16 cellular contexts compared by ENCODE assay signal in the genomic region with DNA sequence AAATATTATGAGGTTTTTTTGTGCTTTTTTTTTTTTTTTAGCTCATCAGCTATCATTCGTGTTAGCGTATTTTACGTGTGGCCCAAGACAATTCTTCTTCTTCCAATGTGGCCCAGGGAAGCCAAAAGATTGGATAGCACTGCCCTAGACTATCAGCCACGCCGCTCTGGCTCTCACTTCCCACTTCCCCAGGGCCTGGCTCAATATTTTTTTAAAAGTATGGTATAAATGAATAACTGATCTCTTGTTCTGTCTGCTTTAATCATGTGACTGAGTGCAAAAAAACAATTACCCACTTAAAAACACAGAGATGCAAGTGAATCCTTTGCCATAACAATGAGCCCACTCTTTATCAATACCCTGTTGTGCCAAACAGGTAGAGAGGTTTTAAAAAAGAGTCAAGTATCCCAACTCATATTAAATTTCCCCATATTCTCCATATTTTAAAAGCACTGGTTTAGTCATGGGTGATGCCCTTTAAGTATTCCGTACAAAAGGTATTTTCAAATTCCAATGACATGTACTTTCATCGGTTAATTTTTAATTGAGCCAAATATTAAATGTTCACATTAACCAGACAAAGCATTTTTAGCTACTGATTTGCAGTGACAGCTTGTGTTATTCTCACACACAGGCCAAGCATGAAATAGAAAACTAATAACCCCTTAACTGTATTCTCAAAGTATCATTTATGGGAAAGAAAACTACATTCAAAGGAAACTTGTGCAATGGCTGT. TPM values are rescaled to one million over a fixed set of nuclear protein-coding genes. Genes with fewer than 3 reads are reported as not detected.
DNase-seq lines count a peak whose midpoint lies in the region; ATAC-seq and TF ChIP-seq lines count a peak whose summit lies in the region.
"Had no signal": no experiment of that assay in that cellular context is flagged by ENCODE, and none has a peak within 500 bp of the region (broad histone marks: within the 10 kb centered on the region; RNA-seq: fewer than 3 reads in every experiment).

No MANE protein-coding gene starts in this region.

- no peaks in the 10 kb centered on the region for H3K9me3 Mint-ChIP-seq in activated CD4-positive, alpha-beta memory T cell treated with anti-CD3 and anti-CD28 coated beads for 36 hours
- no peaks in the 10 kb centered on the region for H3K9me3 Mint-ChIP-seq in activated CD4-positive, alpha-beta memory T cell treated with anti-CD3 and anti-CD28 coated beads, Interleukin-2, amount 10 ng/mL, durations not matched to agents 7 days and 5 days
- no peaks in the 10 kb centered on the region for H3K9me3 Mint-ChIP-seq in effector memory CD8-positive, alpha-beta T cell
- H3K9me3 Mint-ChIP-seq: neural crest cell had no signal

- H3K79me2 ChIP-seq in KMS-11 (ENCODE audit: insufficient read depth, low read depth) = peaks cover 84% of the 10 kb centered on the region

- H3K4me1 Mint-ChIP-seq in activated CD4-positive, alpha-beta memory T cell treated with anti-CD3 and anti-CD28 coated beads for 36 hours (ENCODE audit: low read depth) = peaks cover 87% of the 10 kb centered on the region
- H3K4me1 Mint-ChIP-seq in activated CD4-positive, alpha-beta memory T cell treated with anti-CD3 and anti-CD28 coated beads, Interleukin-2, amount 10 ng/mL, durations not matched to agents 7 days and 5 days = peaks cover 84% of the 10 kb centered on the region
- H3K4me1 Mint-ChIP-seq in effector memory CD8-positive, alpha-beta T cell (ENCODE audit: low read depth in 2 of 2) = peaks cover 62 to 74% of the 10 kb centered on the region in 2 donors

- no peak overlapping the region for H3K4me3 ChIP-seq in KMS-11 (IDR thresholded peaks at IDR 0.05; ENCODE audit: insufficient read depth, low read depth, low read length)
- no peak overlapping the region for H3K4me3 ChIP-seq in sigmoid colon
- H3K4me3 ChIP-seq: A549 had no signal

- H3K4me1 ChIP-seq in KMS-11 (ENCODE audit: low read depth, poor library complexity, severe bottlenecking) (peaks cover 84% of the 10 kb centered on the region), sigmoid colon (peaks cover 0 to 34% (median 18%) of the 10 kb centered on the region in 4 donors)
- H3K4me1 ChIP-seq: A549, Caco-2 had no signal

- H3K4me2 ChIP-seq in KMS-11 = peak overlapping the region; percentile 14; the same call in 1 of the 2 replicates
- H3K4me2 ChIP-seq: A549 had no signal

- no peak overlapping the region for H3K4me3 Mint-ChIP-seq in activated CD4-positive, alpha-beta memory T cell treated with anti-CD3 and anti-CD28 coated beads for 36 hours
- H3K4me3 Mint-ChIP-seq in activated CD4-positive, alpha-beta memory T cell treated with anti-CD3 and anti-CD28 coated beads, Interleukin-2, amount 10 ng/mL, durations not matched to agents 7 days and 5 days = no peak overlapping the region
- H3K4me3 Mint-ChIP-seq in effector memory CD8-positive, alpha-beta T cell = no peak overlapping the region
- H3K4me3 Mint-ChIP-seq: neural crest cell had no signal

- H3K27me3 Mint-ChIP-seq in activated CD4-positive, alpha-beta memory T cell treated with anti-CD3 and anti-CD28 coated beads for 36 hours = no peaks in the 10 kb centered on the region
- no peaks in the 10 kb centered on the region for H3K27me3 Mint-ChIP-seq in activated CD4-positive, alpha-beta memory T cell treated with anti-CD3 and anti-CD28 coated beads, Interleukin-2, amount 10 ng/mL, durations not matched to agents 7 days and 5 days
- H3K27me3 Mint-ChIP-seq in effector memory CD8-positive, alpha-beta T cell = no peaks in the 10 kb centered on the region

- WGBS in sigmoid colon, 2 donors = 93 to 95% methylated on average over 7 of the region's 7 CpGs

- DNase-seq in activated CD4-positive, alpha-beta memory T cell treated with anti-CD3 and anti-CD28 coated beads for 36 hours = no peak
- DNase-seq in activated CD4-positive, alpha-beta memory T cell treated with anti-CD3 and anti-CD28 coated beads, Interleukin-2, amount 10 ng/mL, durations not matched to agents 7 days and 5 days = no peak
- DNase-seq in effector memory CD8-positive, alpha-beta T cell = no peak
- no peak for DNase-seq in sigmoid colon
- DNase-seq in NOMO-1 treated with DMSO at 0.1 percent for 48 hours (lab: John Stamatoyannopoulos, UW; ENCODE audit: unreplicated experiment) = no peak
- DNase-seq in NCI-H524 treated with DMSO at 0.1 percent for 48 hours (lab: John Stamatoyannopoulos, UW) = no peak
- DNase-seq in NCI-H2081 (lab: John Stamatoyannopoulos, UW) = no peak
- DNase-seq: Caco-2, erythroblast, GF-D8, NCI-H1092, NCI-H526, RPMI8226 had no signal

- intact Hi-C loops in activated CD4-positive, alpha-beta memory T cell treated with anti-CD3 and anti-CD28 coated beads for 36 hours (cut with micrococcal nuclease) = no loop called here
- intact Hi-C loops in sigmoid colon (cut with DNase I) = no loop called here

- peaks cover 23% of the 10 kb centered on the region for H3K36me3 Mint-ChIP-seq in activated CD4-positive, alpha-beta memory T cell treated with anti-CD3 and anti-CD28 coated beads for 36 hours
- H3K36me3 Mint-ChIP-seq in activated CD4-positive, alpha-beta memory T cell treated with anti-CD3 and anti-CD28 coated beads, Interleukin-2, amount 10 ng/mL, durations not matched to agents 7 days and 5 days (ENCODE audit: low read depth) = peaks cover 74% of the 10 kb centered on the region
- peaks cover 16% of the 10 kb centered on the region for H3K36me3 Mint-ChIP-seq in effector memory CD8-positive, alpha-beta T cell (ENCODE audit: insufficient read depth)

- H3K27ac Mint-ChIP-seq in activated CD4-positive, alpha-beta memory T cell treated with anti-CD3 and anti-CD28 coated beads for 36 hours = peak overlapping the region; percentile 5
- H3K27ac Mint-ChIP-seq in activated CD4-positive, alpha-beta memory T cell treated with anti-CD3 and anti-CD28 coated beads, Interleukin-2, amount 10 ng/mL, durations not matched to agents 7 days and 5 days = no peak overlapping the region
- H3K27ac Mint-ChIP-seq in effector memory CD8-positive, alpha-beta T cell = peak overlapping the region; percentile 47 to 68

- no peak for TF ChIP-seq POLR2A in sigmoid colon (IDR thresholded peaks at IDR 0.05)

- CTCF ChIA-PET in activated CD4-positive, alpha-beta memory T cell treated with anti-CD3 and anti-CD28 coated beads for 36 hours (lab: Charles Lee) = interaction anchor here (5.5 kb wide), 1 partner anchor 11 kb away, joined by 32 read pairs; no protein-coding TSS in a partner anchor
- CTCF ChIA-PET in activated CD4-positive, alpha-beta memory T cell treated with anti-CD3 and anti-CD28 coated beads, Interleukin-2, amount 10 ng/mL, durations not matched to agents 7 days and 5 days (lab: Charles Lee) = interaction anchor here (0.9 to 1.7 kb wide), 4 partner anchors 8 to 176 kb away, joined by 3 to 6 read pairs (median 4); no protein-coding TSS in a partner anchor

- H3K27me3 ChIP-seq in KMS-11 (ENCODE audit: insufficient read depth, low read depth) = no peaks in the 10 kb centered on the region
- H3K27me3 ChIP-seq in sigmoid colon = no peaks in the 10 kb centered on the region

- H3K36me3 ChIP-seq in KMS-11 (ENCODE audit: insufficient read depth) = no peaks in the 10 kb centered on the region
- H3K36me3 ChIP-seq in sigmoid colon = no peaks in the 10 kb centered on the region

- H3K9me3 ChIP-seq in sigmoid colon = no peaks in the 10 kb centered on the region
- H3K9me3 ChIP-seq: A549, Caco-2 had no signal

- TF ChIP-seq CTCF in KMS-11 (conservative IDR thresholded peaks at IDR 0.05; ENCODE audit: low read depth, low read length) (no peak), sigmoid colon (IDR thresholded peaks at IDR 0.05) (no peak)

- no peak overlapping the region for H3K9ac ChIP-seq in KMS-11

- TF ChIP-seq EP300 in sigmoid colon (IDR thresholded peaks at IDR 0.05) = no peak

- POLR2A ChIA-PET in activated CD4-positive, alpha-beta memory T cell treated with anti-CD3 and anti-CD28 coated beads for 36 hours (lab: Charles Lee) = interaction anchor here (2.0 kb wide), 1 partner anchor 10 kb away, joined by 7 read pairs; no protein-coding TSS in a partner anchor
- POLR2A ChIA-PET in activated CD4-positive, alpha-beta memory T cell treated with anti-CD3 and anti-CD28 coated beads, Interleukin-2, amount 10 ng/mL, durations not matched to agents 7 days and 5 days (lab: Charles Lee) = interaction anchor here (0.6 to 13.7 kb wide), 4 partner anchors 8 to 145 kb away, joined by 3 to 112 read pairs (median 4); a partner anchor contains a TSS

- no peak overlapping the region for H2AFZ ChIP-seq in KMS-11 (ENCODE audit: low read depth)

- no peak for ATAC-seq in effector memory CD8-positive, alpha-beta T cell (replicated peaks)
- ATAC-seq: A549 had no signal

- H3K27ac ChIP-seq in KMS-11 (0 out of 2 replicates have a peak overlapping the region, but pooled peaks have one; percentile 7), sigmoid colon (peak overlapping the region; percentile 12 to 27 (median 23))
- H3K27ac ChIP-seq: A549 had no signal

- no peaks in the 10 kb centered on the region for H4K20me1 ChIP-seq in KMS-11 (ENCODE audit: insufficient read depth)

RNA-seq across cellular contexts. Expression of a gene that starts 12.6 kb away (rescaled TPM):
- 10 to 100 TPM; 66.9 to 67.9 TPM for total RNA-seq in activated CD4-positive, alpha-beta memory T cell treated with anti-CD3 and anti-CD28 coated beads for 36 hours
- total RNA-seq in activated CD4-positive, alpha-beta memory T cell treated with anti-CD3 and anti-CD28 coated beads, Interleukin-2, amount 10 ng/mL, durations not matched to agents 7 days and 5 days = 100 to 1,000 TPM; 102 to 109 TPM
- 10 to 100 TPM; 11.3 to 25.7 (median 18.1) TPM for total RNA-seq in sigmoid colon
- 1 to 10 TPM; 2.8 to 9.7 (median 3.6) TPM for polyA plus RNA-seq in sigmoid colon
